Comparison of ENCODE assay signal across 3 cellular contexts in the genomic region with DNA sequence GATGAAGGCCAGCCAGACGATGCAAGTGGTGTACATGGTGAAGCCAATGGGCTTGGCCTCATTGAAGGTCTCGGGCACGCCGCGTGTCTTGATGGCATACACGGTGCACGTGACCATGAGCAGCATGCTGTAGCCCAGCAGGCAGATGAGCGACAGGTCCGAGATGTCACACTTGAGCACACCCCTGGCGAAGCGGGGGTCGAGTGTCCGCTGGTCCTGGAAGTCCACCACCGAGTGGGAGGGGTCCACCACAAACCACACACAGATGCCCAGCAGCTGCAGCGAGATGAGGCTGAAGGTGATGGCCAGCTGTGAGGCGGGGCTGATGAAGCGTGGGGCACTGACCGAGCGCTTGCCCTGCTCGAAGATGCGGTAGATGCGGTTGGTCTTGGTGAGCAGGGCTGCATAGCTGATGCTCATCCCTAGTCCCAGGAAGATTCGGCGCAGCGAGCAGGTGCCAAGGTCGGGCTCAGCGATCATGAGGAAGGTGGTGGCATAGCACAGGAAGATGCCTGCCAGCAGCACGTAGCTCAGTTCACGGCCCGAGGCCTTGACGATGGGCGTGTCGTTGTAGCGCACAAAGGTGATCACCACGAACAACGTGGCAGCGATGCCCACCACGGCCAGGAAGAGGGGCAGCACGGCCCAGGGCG.
TF ChIP-seq lines count a peak whose summit lies in the region.

No MANE protein-coding gene starts in this region.

TF ChIP-seq in HEK293, 187 proteins besides CTCF, POLR2A, EP300 and RAD21:
- no peak for TF ChIP-seq FEZF1 (tag by site-specific recombination; IDR thresholded peaks at IDR 0.05)
- TF ChIP-seq SCRT2 (tag by site-specific recombination; IDR thresholded peaks at IDR 0.05), result peak; percentile 70; the same call in 1 of the 2 replicates
- TF ChIP-seq ZNF521 (tag by site-specific recombination; IDR thresholded peaks at IDR 0.05), result no peak
- no peak for TF ChIP-seq ZNF843 (tag by site-specific recombination; IDR thresholded peaks at IDR 0.05)

TF ChIP-seq in GM12878, 131 proteins besides CTCF, POLR2A, EP300 and RAD21:
- TF ChIP-seq, protein P1, sequence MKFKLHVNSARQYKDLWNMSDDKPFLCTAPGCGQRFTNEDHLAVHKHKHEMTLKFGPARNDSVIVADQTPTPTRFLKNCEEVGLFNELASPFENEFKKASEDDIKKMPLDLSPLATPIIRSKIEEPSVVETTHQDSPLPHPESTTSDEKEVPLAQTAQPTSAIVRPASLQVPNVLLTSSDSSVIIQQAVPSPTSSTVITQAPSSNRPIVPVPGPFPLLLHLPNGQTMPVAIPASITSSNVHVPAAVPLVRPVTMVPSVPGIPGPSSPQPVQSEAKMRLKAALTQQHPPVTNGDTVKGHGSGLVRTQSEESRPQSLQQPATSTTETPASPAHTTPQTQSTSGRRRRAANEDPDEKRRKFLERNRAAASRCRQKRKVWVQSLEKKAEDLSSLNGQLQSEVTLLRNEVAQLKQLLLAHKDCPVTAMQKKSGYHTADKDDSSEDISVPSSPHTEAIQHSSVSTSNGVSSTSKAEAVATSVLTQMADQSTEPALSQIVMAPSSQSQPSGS (IDR thresholded peaks at IDR 0.05; ENCODE audit: low read length), result no peak
- TF ChIP-seq RFX5 (IDR thresholded peaks at IDR 0.05; ENCODE audit: low read depth, low read length), result no peak
- TF ChIP-seq, protein P2, sequence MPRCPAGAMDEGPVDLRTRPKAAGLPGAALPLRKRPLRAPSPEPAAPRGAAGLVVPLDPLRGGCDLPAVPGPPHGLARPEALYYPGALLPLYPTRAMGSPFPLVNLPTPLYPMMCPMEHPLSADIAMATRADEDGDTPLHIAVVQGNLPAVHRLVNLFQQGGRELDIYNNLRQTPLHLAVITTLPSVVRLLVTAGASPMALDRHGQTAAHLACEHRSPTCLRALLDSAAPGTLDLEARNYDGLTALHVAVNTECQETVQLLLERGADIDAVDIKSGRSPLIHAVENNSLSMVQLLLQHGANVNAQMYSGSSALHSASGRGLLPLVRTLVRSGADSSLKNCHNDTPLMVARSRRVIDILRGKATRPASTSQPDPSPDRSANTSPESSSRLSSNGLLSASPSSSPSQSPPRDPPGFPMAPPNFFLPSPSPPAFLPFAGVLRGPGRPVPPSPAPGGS (IDR thresholded peaks at IDR 0.05; ENCODE audit: borderline replicate concordance, insufficient read depth, low read depth, low read length, poor library complexity, severe bottlenecking), result peak; percentile 34
- TF ChIP-seq IKZF2 (IDR thresholded peaks at IDR 0.05), result no peak
TF ChIP-seq in GM12878: peak in this region for 1.

TF ChIP-seq in H1, 55 proteins besides CTCF, POLR2A, EP300 and RAD21:
- TF ChIP-seq BACH1 (IDR thresholded peaks at IDR 0.05; ENCODE audit: low read length) (no peak), POLR2AphosphoS5 (IDR thresholded peaks at IDR 0.05; ENCODE audit: low read depth, low read length) (no peak), HDAC6 (IDR thresholded peaks at IDR 0.05; ENCODE audit: low read depth, low read length) (no peak)
- TF ChIP-seq, protein P3, sequence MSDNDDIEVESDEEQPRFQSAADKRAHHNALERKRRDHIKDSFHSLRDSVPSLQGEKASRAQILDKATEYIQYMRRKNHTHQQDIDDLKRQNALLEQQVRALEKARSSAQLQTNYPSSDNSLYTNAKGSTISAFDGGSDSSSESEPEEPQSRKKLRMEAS (IDR thresholded peaks at IDR 0.05), result no peak
